In genomic region chrX:80216086-80216485, GRCh38 we compare ENCODE assay signal across 19 cellular contexts.
DNase-seq lines count a peak whose midpoint lies in the region; ATAC-seq and TF ChIP-seq lines count a peak whose summit lies in the region.
"Had no signal": no experiment of that assay in that cellular context is flagged by ENCODE, and none has a peak within 500 bp of the region (broad histone marks: within the 10 kb centered on the region; RNA-seq: fewer than 3 reads in every experiment).

No MANE protein-coding gene starts in this region.

- CTCF ChIA-PET in RWPE1 (lab: Yijun Ruan, JAX) (no interaction called here), OCI-LY7 (lab: Charles Lee; ENCODE audit: unreplicated experiment) (no interaction called here)

- no TSS peak for BruUV-seq in OCI-LY7 (replicated peaks; lab: Mats Ljungman, UMichigan)

- no peak overlapping the region for H3K4me2 ChIP-seq in OCI-LY7 (ENCODE audit: low read length)

- H2AFZ ChIP-seq in OCI-LY7 (ENCODE audit: low read length), result no peak overlapping the region

- no peaks in the 10 kb centered on the region for H4K20me1 ChIP-seq in OCI-LY7 (ENCODE audit: insufficient read depth, low read length)

- intact Hi-C loops in OCI-LY7 (cut with micrococcal nuclease; ENCODE audit: unreplicated experiment), result no loop called here

- H3K36me3 Mint-ChIP-seq in effector memory CD8-positive, alpha-beta T cell (ENCODE audit: insufficient read depth), result no peaks in the 10 kb centered on the region
- H3K36me3 Mint-ChIP-seq: IgD-negative memory B cell had no signal

- no peaks in the 10 kb centered on the region for H3K9me3 ChIP-seq in OCI-LY7 (ENCODE audit: low read length)

- H3K4me3 ChIP-seq in fibroblast of pulmonary artery (replicated peaks; ENCODE audit: low read depth, low read length) (no peak overlapping the region), OCI-LY7 (ENCODE audit: low read depth, low read length, poor library complexity, severe bottlenecking) (no peak overlapping the region)

- DNase-seq in A172 (ENCODE audit: low spot score), result peak; percentile 1
- peak; percentile 75 for DNase-seq in H4 (ENCODE audit: low spot score)
- peak; percentile 0 for DNase-seq in RWPE1 (ENCODE audit: low spot score)
- DNase-seq in fibroblast of pulmonary artery (ENCODE audit: low read depth), result peak; percentile 4
- DNase-seq in effector memory CD8-positive, alpha-beta T cell, result no peak
- DNase-seq in OCI-LY7 (ENCODE audit: low spot score), result no peak
- DNase-seq: activated CD4-positive, CD25-positive, alpha-beta regulatory T cell treated with anti-CD3 and anti-CD28 coated beads, Interleukin-2, amount 50 U/mL, for 72 hours; activated naive CD8-positive, alpha-beta T cell treated with anti-CD3 and anti-CD28 coated beads, Interleukin-2, amount 50 U/mL, for 24 hours; H7; hippocampal formation; kidney glomerular epithelial cell; midbrain; NCI-H1105; NCI-H2081 treated with DMSO at 0.1 percent for 48 hours; NCI-H510A treated with DMSO at 0.1 percent for 48 hours had no signal

- H3K79me2 ChIP-seq in OCI-LY7 (ENCODE audit: insufficient read depth, low read depth, low read length), result no peaks in the 10 kb centered on the region

- H3K4me1 Mint-ChIP-seq in effector memory CD8-positive, alpha-beta T cell (ENCODE audit: low read depth in 2 of 2), result no peaks in the 10 kb centered on the region
- H3K4me1 Mint-ChIP-seq: activated naive CD8-positive, alpha-beta T cell treated with anti-CD3 and anti-CD28 coated beads, Interleukin-2, amount 50 U/mL, for 24 hours; IgD-negative memory B cell had no signal

- H3K27ac ChIP-seq in RWPE1 (no peak overlapping the region), OCI-LY7 (ENCODE audit: low read depth, low read length, poor library complexity, severe bottlenecking) (no peak overlapping the region)

- no peak for TF ChIP-seq CTCF in RWPE1 (conservative IDR thresholded peaks at IDR 0.05; ENCODE audit: low read depth)
- TF ChIP-seq CTCF in fibroblast of pulmonary artery (IDR thresholded peaks at IDR 0.05; ENCODE audit: low read length, missing control alignments), result no peak
- TF ChIP-seq CTCF in OCI-LY7 (conservative IDR thresholded peaks at IDR 0.05; ENCODE audit: low read length), result no peak

- POLR2A ChIA-PET in RWPE1 (lab: Yijun Ruan, JAX; ENCODE audit: low non-redundant PET), result no interaction called here
- POLR2A ChIA-PET in OCI-LY7 (lab: Charles Lee), result no interaction called here

- H3K36me3 ChIP-seq in OCI-LY7 (ENCODE audit: insufficient read depth, low read length), result no peaks in the 10 kb centered on the region

- ATAC-seq in effector memory CD8-positive, alpha-beta T cell (replicated peaks), result no peak
- no peak for ATAC-seq in GM21786 (IDR thresholded peaks at IDR 0.05; ENCODE audit: unreplicated experiment)
- no peak for ATAC-seq in activated CD4-positive, CD25-positive, alpha-beta regulatory T cell treated with anti-CD3 and anti-CD28 coated beads, Interleukin-2, amount 50 U/mL, for 24 hours
- ATAC-seq: activated naive CD8-positive, alpha-beta T cell treated with anti-CD3 and anti-CD28 coated beads, Interleukin-2, amount 50 U/mL, for 24 hours had no signal

- H3K27ac Mint-ChIP-seq in effector memory CD8-positive, alpha-beta T cell, result no peak overlapping the region
- H3K27ac Mint-ChIP-seq: activated naive CD8-positive, alpha-beta T cell treated with anti-CD3 and anti-CD28 coated beads, Interleukin-2, amount 50 U/mL, for 24 hours; activated T-helper 2 cell treated with anti-CD3 and anti-CD28 coated beads, Interferon-gamma antibody, Interleukin-2, Interleukin-4, amounts not matched to agents 10 μg/mL and 5 μg/mL and 100 μg/mL, durations not matched to agents 14 hours and 24 hours and 36 hours; IgD-negative memory B cell had no signal

- H3K4me3 Mint-ChIP-seq in effector memory CD8-positive, alpha-beta T cell, result no peak overlapping the region
- H3K4me3 Mint-ChIP-seq: activated naive CD8-positive, alpha-beta T cell treated with anti-CD3 and anti-CD28 coated beads, Interleukin-2, amount 50 U/mL, for 24 hours; IgD-negative memory B cell had no signal

- H3K9me2 ChIP-seq in OCI-LY7 (ENCODE audit: insufficient read depth, low read length), result no peaks in the 10 kb centered on the region

- no peaks in the 10 kb centered on the region for H3K27me3 Mint-ChIP-seq in effector memory CD8-positive, alpha-beta T cell
- H3K27me3 Mint-ChIP-seq: activated naive CD8-positive, alpha-beta T cell treated with anti-CD3 and anti-CD28 coated beads, Interleukin-2, amount 50 U/mL, for 24 hours; IgD-negative memory B cell had no signal

- no peaks in the 10 kb centered on the region for H3K4me1 ChIP-seq in OCI-LY7 (ENCODE audit: insufficient read depth, low read length, poor library complexity, severe bottlenecking)

- peaks cover 0 to 5% of the 10 kb centered on the region in 2 donors for H3K9me3 Mint-ChIP-seq in effector memory CD8-positive, alpha-beta T cell
- H3K9me3 Mint-ChIP-seq: activated T-helper 2 cell treated with anti-CD3 and anti-CD28 coated beads, Interferon-gamma antibody, Interleukin-2, Interleukin-4, amounts not matched to agents 10 μg/mL and 5 μg/mL and 100 μg/mL, durations not matched to agents 14 hours and 24 hours and 36 hours had no signal

Comparison
In these comparisons a context has a peak if more than half of its experiments do, and no peak if none do; other contexts are left out.
1. DNase-seq: peak in A172 (single experiment), H4 (single experiment), RWPE1 (single experiment) and fibroblast of pulmonary artery (single experiment); none in effector memory CD8-positive, alpha-beta T cell (0 of 3) and OCI-LY7 (single experiment).